In genomic region chr2:42567806-42568429, GRCh38 we compare ENCODE assay signal across 8 cellular contexts. TPM values are rescaled to one million over a fixed set of nuclear protein-coding genes. Genes with fewer than 3 reads are reported as not detected.
DNase-seq lines count a peak whose midpoint lies in the region; ATAC-seq and TF ChIP-seq lines count a peak whose summit lies in the region.

No MANE protein-coding gene starts in this region.

- ATAC-seq in GM21423 (IDR thresholded peaks at IDR 0.05; ENCODE audit: unreplicated experiment) (peak; percentile 53), Right ventricle myocardium superior (ENCODE audit: poor library complexity) (peak; percentile 28), HG02884 (IDR thresholded peaks at IDR 0.05; ENCODE audit: unreplicated experiment) (no peak)

- peak overlapping the region; percentile 72 for H3K9ac ChIP-seq in HUES6 (ENCODE audit: low read length)

- peaks cover 22% of the 10 kb centered on the region for H3K4me1 ChIP-seq in HUES6 (ENCODE audit: control insufficient read depth, insufficient read depth, low read length)

- no peak for TF ChIP-seq CTCF in GM12864 (IDR thresholded peaks at IDR 0.05; ENCODE audit: low read depth, low read length, missing control alignments)

- intact Hi-C loops in Right ventricle myocardium superior (cut with DNase I) = no loop called here
- intact Hi-C loops in posterior cingulate gyrus (cut with DNase I) = loop anchor here (10.0 kb wide), 1 partner anchor 53 kb away; no protein-coding TSS in a partner anchor

- H3K36me3 ChIP-seq in HUES6 (ENCODE audit: control insufficient read depth, insufficient read depth, low read length) = peaks cover 19% of the 10 kb centered on the region

- peak; percentile 46 for DNase-seq in GM12864 (ENCODE audit: low read depth)
- peak; percentile 59 for DNase-seq in activated CD8-positive, alpha-beta memory T cell treated with anti-CD3 and anti-CD28 coated beads, Interleukin-2, amount 50 U/mL, for 48 hours
- DNase-seq in Right ventricle myocardium superior = peak; percentile 46
- DNase-seq in posterior cingulate gyrus = peak; percentile 20 to 89 (median 39)
- no peak for DNase-seq in medulla oblongata (ENCODE audit: extremely low spot score)

- H3K4me3 ChIP-seq in GM12864 (ENCODE audit: low read depth, low read length) = peak overlapping the region; percentile 35
- peak overlapping the region; percentile 59 for H3K4me3 ChIP-seq in HUES6 (ENCODE audit: low read depth, low read length)

- no peaks in the 10 kb centered on the region for H3K27me3 ChIP-seq in HUES6 (ENCODE audit: control insufficient read depth, insufficient read depth, low read length)

- H3K9me3 ChIP-seq in HUES6 (ENCODE audit: control insufficient read depth, insufficient read depth, low read depth, low read length) = no peaks in the 10 kb centered on the region

- H3K27ac ChIP-seq in HUES6 (ENCODE audit: low read depth, low read length) = peak overlapping the region; percentile 85

RNA-seq across cellular contexts. Expression of gene MTA3, which starts 0.5 kb away (rescaled TPM):
- total RNA-seq in Right ventricle myocardium superior = 25.6 TPM
